In the genomic region with DNA sequence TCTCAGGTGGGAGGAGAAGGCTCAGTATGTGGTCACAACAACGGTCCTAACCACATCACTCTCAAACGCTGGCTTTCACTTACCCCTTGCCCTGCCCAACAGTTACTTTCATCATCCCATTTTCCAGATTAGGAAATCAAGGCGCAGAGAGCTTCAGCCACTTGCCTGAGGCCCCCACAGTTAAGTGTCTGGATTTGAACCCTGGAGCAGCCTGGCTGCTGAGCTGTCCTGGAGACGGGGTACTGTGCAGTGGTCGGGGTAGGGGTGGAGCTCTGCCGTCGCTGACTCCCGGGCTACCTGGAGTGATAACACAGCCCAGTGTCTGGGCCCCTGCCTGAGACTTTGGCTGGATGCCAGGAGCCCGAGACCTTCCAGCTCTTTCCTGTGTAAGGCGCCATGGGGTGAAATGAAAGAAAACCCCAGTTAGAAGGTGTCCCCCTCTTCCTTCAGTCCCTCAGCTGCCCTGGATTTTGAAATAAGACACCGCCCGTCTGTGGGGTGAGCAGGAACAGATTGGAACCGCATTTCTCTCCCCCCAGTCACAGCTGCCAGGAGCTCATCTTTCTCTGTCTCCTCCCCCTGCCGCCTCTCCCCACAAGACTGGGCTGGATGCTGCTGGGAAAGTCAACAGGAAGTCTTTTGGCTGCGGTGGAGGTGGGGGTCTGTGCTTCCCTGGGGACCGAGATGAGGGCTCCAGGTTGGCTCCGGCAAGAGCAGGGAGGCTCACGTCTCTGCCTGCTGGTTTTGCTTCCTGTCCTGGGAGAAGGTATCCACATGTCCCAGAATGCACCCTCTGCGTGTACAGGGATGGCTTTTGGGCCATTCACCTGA, we compare ENCODE assay signal across 8 cellular contexts.
DNase-seq lines count a peak whose midpoint lies in the region; ATAC-seq and TF ChIP-seq lines count a peak whose summit lies in the region.

No MANE protein-coding gene starts in this region.

- no peak for TF ChIP-seq CTCF in brain microvascular endothelial cell (IDR thresholded peaks at IDR 0.05; ENCODE audit: low read depth, low read length, missing control alignments)
- no peak for TF ChIP-seq CTCF in right lobe of liver (IDR thresholded peaks at IDR 0.05)
- TF ChIP-seq CTCF in upper lobe of left lung (IDR thresholded peaks at IDR 0.05) = no peak
- TF ChIP-seq CTCF in Calu3 (IDR thresholded peaks at IDR 0.05; ENCODE audit: unreplicated experiment) = no peak

- intact Hi-C loops in right lobe of liver (cut with DNase I) (no loop called here), Calu3 (cut with micrococcal nuclease; ENCODE audit: unreplicated experiment) (no loop called here)

- H3K4me3 Mint-ChIP-seq in Calu3 (ENCODE audit: low read depth, unreplicated experiment) = no peak overlapping the region

- in situ Hi-C loops in brain microvascular endothelial cell (cut with HindIII; ENCODE audit: low pct_ligation_motif_present, low sequenced_read_pairs) = no loop called here

- H3K9me3 ChIP-seq in right lobe of liver = no peaks in the 10 kb centered on the region
- H3K9me3 ChIP-seq in upper lobe of left lung = no peaks in the 10 kb centered on the region

- WGBS in right lobe of liver (ENCODE audit: insufficient coverage, low coverage, low lambda C conversion rate, missing lambda C conversion rate) = 8% methylated on average over 15 of the region's 19 CpGs
- 28 to 32% methylated on average over 12 to 19 of the region's 19 CpGs for WGBS in upper lobe of left lung, 2 donors

- no peak for TF ChIP-seq EP300 in upper lobe of left lung (IDR thresholded peaks at IDR 0.05)

- no peak overlapping the region for H3K27ac Mint-ChIP-seq in Calu3 (ENCODE audit: unreplicated experiment)

- peak overlapping the region; percentile 5 for H3K4me3 ChIP-seq in brain microvascular endothelial cell (ENCODE audit: low read depth, low read length)
- H3K4me3 ChIP-seq in right lobe of liver = peak overlapping the region in 1 of 3 donors; percentile 15
- H3K4me3 ChIP-seq in upper lobe of left lung = no peak overlapping the region

- ATAC-seq in right lobe of liver = peak; percentile 50 to 77 (median 72)
- ATAC-seq in upper lobe of left lung (ENCODE audit: low FRiP score in 2 of 2) = no peak

- peaks cover 29% of the 10 kb centered on the region for H3K36me3 Mint-ChIP-seq in Calu3 (ENCODE audit: insufficient read depth, unreplicated experiment)

- H3K4me1 ChIP-seq in right lobe of liver (peaks cover 0 to 53% (median 33%) of the 10 kb centered on the region in 4 donors), upper lobe of left lung (peaks cover 76 to 95% (median 77%) of the 10 kb centered on the region in 4 donors)

- H3K27me3 ChIP-seq in brain microvascular endothelial cell (replicated peaks) = no peaks in the 10 kb centered on the region
- H3K27me3 ChIP-seq in right lobe of liver = no peaks in the 10 kb centered on the region
- no peaks in the 10 kb centered on the region for H3K27me3 ChIP-seq in upper lobe of left lung

- DNase-seq in DMS53 (lab: John Stamatoyannopoulos, UW) (peak; percentile 74), MV-4-11 (lab: John Stamatoyannopoulos, UW) (peak; percentile 68), SK-N-DZ (ENCODE audit: low spot score) (peak; percentile 82), brain microvascular endothelial cell (peak; percentile 84), right lobe of liver (peak; percentile 62 to 84 (median 75)), upper lobe of left lung (no peak), Calu3 (no peak), NAMALWA (ENCODE audit: low spot score) (no peak)

- H3K4me1 Mint-ChIP-seq in Calu3 (ENCODE audit: low read depth, unreplicated experiment) = no peaks in the 10 kb centered on the region

- H3K27ac ChIP-seq in brain microvascular endothelial cell (peak overlapping the region; percentile 44), right lobe of liver (peak overlapping the region; percentile 57 to 74 (median 67)), upper lobe of left lung (peak overlapping the region in 3 of 4 donors; percentile 65 to 83 (median 82))

- peak; percentile 35 for TF ChIP-seq POLR2A in right lobe of liver (IDR thresholded peaks at IDR 0.05)
- no peak for TF ChIP-seq POLR2A in upper lobe of left lung (IDR thresholded peaks at IDR 0.05)

- BruUV-seq in Calu3 (replicated peaks; lab: Mats Ljungman, UMichigan) = no TSS peak

- CTCF ChIA-PET in Calu3 (lab: Charles Lee) = interaction anchor here (0.6 to 0.8 kb wide), 2 partner anchors 9 to 22 kb away, joined by 3 to 5 read pairs; no protein-coding TSS in a partner anchor

- H3K36me3 ChIP-seq in brain microvascular endothelial cell (replicated peaks) (no peaks in the 10 kb centered on the region), right lobe of liver (peaks cover 0 to 4% (median 0%) of the 10 kb centered on the region in 4 donors), upper lobe of left lung (peaks cover 0 to 7% (median 2%) of the 10 kb centered on the region in 4 donors)

- H3K27me3 Mint-ChIP-seq in Calu3 (ENCODE audit: unreplicated experiment) = no peaks in the 10 kb centered on the region

- no peaks in the 10 kb centered on the region for H3K9me3 Mint-ChIP-seq in Calu3 (ENCODE audit: low read depth, unreplicated experiment)

Comparison
In these comparisons a context has a peak if more than half of its experiments do, and no peak if none do; other contexts are left out.
1. DNase-seq: peak in DMS53 (single experiment), MV-4-11 (single experiment), SK-N-DZ (single experiment), brain microvascular endothelial cell (single experiment) and right lobe of liver (3 of 3); none in upper lobe of left lung (0 of 2), Calu3 (single experiment) and NAMALWA (single experiment).
2. ATAC-seq: peak in right lobe of liver (4 of 4); none in upper lobe of left lung (0 of 2).
3. Peak in every context shown above with its lines, with median percentiles within 50 percentile points of each other: H3K27ac ChIP-seq.